Comparison of ENCODE assay signal across 25 cellular contexts in genomic region chr10:30200019-30200415, GRCh38.
"Had no signal": no experiment of that assay in that cellular context is flagged by ENCODE, and none has a peak within 500 bp of the region (broad histone marks: within the 10 kb centered on the region; RNA-seq: fewer than 3 reads in every experiment).

No MANE protein-coding gene starts in this region.

- H3K36me3 Mint-ChIP-seq: memory B cell; naive thymus-derived CD4-positive, alpha-beta T cell had no signal

- H3K4me1 ChIP-seq: colonic mucosa, esophagus squamous epithelium, heart right ventricle, left lung, lower lobe of right lung had no signal

- H3K4me1 Mint-ChIP-seq: endodermal cell; memory B cell; naive thymus-derived CD4-positive, alpha-beta T cell had no signal

- H3K27ac ChIP-seq: colonic mucosa, epithelial cell of prostate, esophagus squamous epithelium, gastrocnemius medialis, heart right ventricle, left lung, lower lobe of right lung had no signal

- H3K27me3 Mint-ChIP-seq: dendritic cell treated with granulocyte-macrophage colony-stimulating factor and Interleukin-4, amounts not matched to agents 40 ng/mL and 50 ng/mL, for 4 days had no signal

- H3K36me3 ChIP-seq: colonic mucosa, esophagus squamous epithelium, gastrocnemius medialis, heart right ventricle, left lung, lower lobe of right lung had no signal

- H3K4me3 Mint-ChIP-seq: dendritic cell treated with granulocyte-macrophage colony-stimulating factor and Interleukin-4, amounts not matched to agents 40 ng/mL and 50 ng/mL, for 4 days; effector memory CD8-positive, alpha-beta T cell; endodermal cell; memory B cell; naive thymus-derived CD4-positive, alpha-beta T cell had no signal

- H3K9me3 ChIP-seq: colonic mucosa, lower lobe of right lung had no signal

- FAIRE-seq: endometrium, islet of Langerhans had no signal

- DNase-seq: colonic mucosa; cortex of kidney; effector CD8-positive, alpha-beta T cell; effector memory CD8-positive, alpha-beta T cell; endodermal cell; erythroblast; esophagus squamous epithelium; foreskin fibroblast; foreskin melanocyte; gastrocnemius medialis; glutamatergic neuron; heart right ventricle; hippocampal formation; left cardiac atrium; left lung; left ventricle myocardium superior; lower lobe of right lung; mesendoderm; midbrain; naive thymus-derived CD4-positive, alpha-beta T cell had no signal

- H3K27me3 ChIP-seq: colonic mucosa, gastrocnemius medialis, left lung had no signal

- H3K9me3 Mint-ChIP-seq: effector memory CD8-positive, alpha-beta T cell; memory B cell had no signal

- H3K27ac Mint-ChIP-seq: dendritic cell treated with granulocyte-macrophage colony-stimulating factor and Interleukin-4, amounts not matched to agents 40 ng/mL and 50 ng/mL, for 4 days; effector memory CD8-positive, alpha-beta T cell; endodermal cell; memory B cell; naive thymus-derived CD4-positive, alpha-beta T cell had no signal

- H3K4me3 ChIP-seq: colonic mucosa, esophagus squamous epithelium, gastrocnemius medialis, heart right ventricle, left lung, lower lobe of right lung had no signal
